ENCODE assay signal across 8 cellular contexts in genomic region chr10:103800789-103801540, GRCh38. TPM values are rescaled to one million over a fixed set of nuclear protein-coding genes. Genes with fewer than 3 reads are reported as not detected.
A peak's percentile ranks its signal among the peaks of the same experiment; 100 is the strongest.
DNase-seq lines count a peak whose midpoint lies in the region; ATAC-seq and TF ChIP-seq lines count a peak whose summit lies in the region.

No MANE protein-coding gene starts in this region.

- H3K27ac ChIP-seq in right lobe of liver, result no peak overlapping the region

- CTCF ChIA-PET in activated CD4-positive, alpha-beta T cell treated with anti-CD3 and anti-CD28 coated beads for 36 hours (lab: Charles Lee), result interaction anchor here (1.1 to 1.2 kb wide), 2 partner anchors 13 to 88 kb away, joined by 3 to 6 read pairs; no protein-coding TSS in a partner anchor

- peak overlapping the region; percentile 41 for H3K27ac Mint-ChIP-seq in activated CD4-positive, alpha-beta T cell treated with anti-CD3 and anti-CD28 coated beads for 36 hours

- no peaks in the 10 kb centered on the region for H3K27me3 ChIP-seq in right lobe of liver
- H3K27me3 ChIP-seq in BE2C, result no peaks in the 10 kb centered on the region

- H3K36me3 Mint-ChIP-seq in activated CD4-positive, alpha-beta T cell treated with anti-CD3 and anti-CD28 coated beads for 36 hours (ENCODE audit: low read depth), result no peaks in the 10 kb centered on the region

- H3K9me3 ChIP-seq in right lobe of liver (no peaks in the 10 kb centered on the region), BE2C (no peaks in the 10 kb centered on the region)

- TF ChIP-seq CTCF in right lobe of liver (IDR thresholded peaks at IDR 0.05) (no peak), BE2C (IDR thresholded peaks at IDR 0.05; ENCODE audit: low read depth, low read length) (no peak)

- H3K4me1 ChIP-seq in right lobe of liver (no peaks in the 10 kb centered on the region), BE2C (peaks cover 5% of the 10 kb centered on the region; the same call in 1 of the 2 replicates)

- DNase-seq in activated CD4-positive, alpha-beta T cell treated with anti-CD3 and anti-CD28 coated beads for 36 hours, result peak; percentile 66
- DNase-seq in activated CD4-positive, alpha-beta T cell treated with anti-CD3 and anti-CD28 coated beads for 1 hour, result no peak
- peak; percentile 11 to 16 for DNase-seq in activated CD4-positive, alpha-beta T cell treated with anti-CD3 and anti-CD28 coated beads, Interleukin-2, amount 50 U/mL, for 4 hours
- DNase-seq in right lobe of liver, result peak in 1 of 3 donors; percentile 22
- no peak for DNase-seq in BE2C
- DNase-seq in COR-L47 (lab: John Stamatoyannopoulos, UW), result no peak

- H3K9me3 Mint-ChIP-seq in activated CD4-positive, alpha-beta T cell treated with anti-CD3 and anti-CD28 coated beads for 36 hours (ENCODE audit: low read depth), result no peaks in the 10 kb centered on the region

- 52% methylated on average over 6 of the region's 10 CpGs for WGBS in right lobe of liver (ENCODE audit: insufficient coverage, low coverage, low lambda C conversion rate, missing lambda C conversion rate)

- POLR2A ChIA-PET in activated CD4-positive, alpha-beta T cell treated with anti-CD3 and anti-CD28 coated beads for 36 hours (lab: Charles Lee), result no interaction called here

- TF ChIP-seq POLR2A in right lobe of liver (IDR thresholded peaks at IDR 0.05), result no peak

- peak; percentile 89 for ATAC-seq in activated CD4-positive, alpha-beta T cell treated with anti-CD3 and anti-CD28 coated beads for 36 hours
- ATAC-seq in HG03469 (IDR thresholded peaks at IDR 0.05; ENCODE audit: unreplicated experiment) (peak; percentile 52), right lobe of liver (peak in 3 of 4 donors; percentile 38 to 43 (median 39)), HG03571 (IDR thresholded peaks at IDR 0.05; ENCODE audit: unreplicated experiment) (no peak)

- H3K27me3 Mint-ChIP-seq in activated CD4-positive, alpha-beta T cell treated with anti-CD3 and anti-CD28 coated beads for 36 hours, result no peaks in the 10 kb centered on the region

- H3K36me3 ChIP-seq in right lobe of liver (no peaks in the 10 kb centered on the region), BE2C (no peaks in the 10 kb centered on the region)

- intact Hi-C loops in activated CD4-positive, alpha-beta T cell treated with anti-CD3 and anti-CD28 coated beads for 36 hours (cut with DNase I, micrococcal nuclease), result no loop called here
- intact Hi-C loops in right lobe of liver (cut with DNase I), result no loop called here

- H3K4me3 ChIP-seq in right lobe of liver (no peak overlapping the region), BE2C (ENCODE audit: low read depth, low read length) (no peak overlapping the region)

- H3K4me1 Mint-ChIP-seq in activated CD4-positive, alpha-beta T cell treated with anti-CD3 and anti-CD28 coated beads for 36 hours, result peaks cover 23% of the 10 kb centered on the region

- no peak overlapping the region for H3K4me3 Mint-ChIP-seq in activated CD4-positive, alpha-beta T cell treated with anti-CD3 and anti-CD28 coated beads for 36 hours

RNA-seq across cellular contexts. Expression of gene SH3PXD2A, which starts 54.4 kb away (rescaled TPM):
- 1 to 10 TPM; 6.7 to 7.7 TPM for total RNA-seq in activated CD4-positive, alpha-beta T cell treated with anti-CD3 and anti-CD28 coated beads for 36 hours
- 10 to 100 TPM in 3 of 6 experiments, 1 to 10 TPM in 3; 3.0 to 38.3 (median 10.0) TPM for total RNA-seq in right lobe of liver
- polyA plus RNA-seq in BE2C (2012; ENCODE audit: insufficient read depth, insufficient read length, low read depth), result 23.1 TPM

Comparison
In these comparisons a context has a peak if more than half of its experiments do, and no peak if none do; other contexts are left out.
1. DNase-seq: peak in activated CD4-positive, alpha-beta T cell treated with anti-CD3 and anti-CD28 coated beads for 36 hours (single experiment) and activated CD4-positive, alpha-beta T cell treated with anti-CD3 and anti-CD28 coated beads, Interleukin-2, amount 50 U/mL, for 4 hours (2 of 2); none in activated CD4-positive, alpha-beta T cell treated with anti-CD3 and anti-CD28 coated beads for 1 hour (single experiment), BE2C (single experiment) and COR-L47 (single experiment).